6 cellular contexts compared by ENCODE assay signal in genomic region chr19:17337675-17338439, GRCh38.
DNase-seq lines count a peak whose midpoint lies in the region; ATAC-seq lines count a peak whose summit lies in the region.

No MANE protein-coding gene starts in this region.

- peaks cover 12% of the 10 kb centered on the region for H3K4me1 ChIP-seq in rectal smooth muscle tissue (ENCODE audit: control insufficient read depth, insufficient read depth, low read length)

- H3K27ac ChIP-seq in rectal smooth muscle tissue (ENCODE audit: low read depth, low read length), result peak overlapping the region; percentile 58

- H3K36me3 Mint-ChIP-seq in dendritic cell treated with granulocyte-macrophage colony-stimulating factor and Interleukin-4, amounts not matched to agents 40 ng/mL and 50 ng/mL, for 4 days (ENCODE audit: low read depth), result peaks cover 75% of the 10 kb centered on the region

- peak overlapping the region; percentile 99 for H3K27ac Mint-ChIP-seq in dendritic cell treated with granulocyte-macrophage colony-stimulating factor and Interleukin-4, amounts not matched to agents 40 ng/mL and 50 ng/mL, for 4 days

- H3K27me3 ChIP-seq in rectal smooth muscle tissue (ENCODE audit: control insufficient read depth, insufficient read depth, low read length), result no peaks in the 10 kb centered on the region

- intact Hi-C loops in dendritic cell treated with granulocyte-macrophage colony-stimulating factor and Interleukin-4, amounts not matched to agents 40 ng/mL and 50 ng/mL, for 4 days (cut with micrococcal nuclease), result loop anchor here (1.0 to 2.0 kb wide), 2 partner anchors 29 to 45 kb away; partner anchors contain the start of gene DDA1

- peak overlapping the region; percentile 84 for H3K4me3 ChIP-seq in rectal smooth muscle tissue (ENCODE audit: low read length)

- DNase-seq in D341Med (ENCODE audit: low spot score) (peak; percentile 75), NAMALWA (ENCODE audit: low spot score) (peak; percentile 73)

- no peaks in the 10 kb centered on the region for H3K27me3 Mint-ChIP-seq in dendritic cell treated with granulocyte-macrophage colony-stimulating factor and Interleukin-4, amounts not matched to agents 40 ng/mL and 50 ng/mL, for 4 days

- peak overlapping the region; percentile 97 for H3K4me3 Mint-ChIP-seq in dendritic cell treated with granulocyte-macrophage colony-stimulating factor and Interleukin-4, amounts not matched to agents 40 ng/mL and 50 ng/mL, for 4 days

- peaks cover 62% of the 10 kb centered on the region for H3K4me1 Mint-ChIP-seq in dendritic cell treated with granulocyte-macrophage colony-stimulating factor and Interleukin-4, amounts not matched to agents 40 ng/mL and 50 ng/mL, for 4 days (ENCODE audit: low read depth)

- H3K9me3 Mint-ChIP-seq in dendritic cell treated with granulocyte-macrophage colony-stimulating factor and Interleukin-4, amounts not matched to agents 40 ng/mL and 50 ng/mL, for 4 days, result no peaks in the 10 kb centered on the region

- no peaks in the 10 kb centered on the region for H3K36me3 ChIP-seq in rectal smooth muscle tissue (ENCODE audit: control insufficient read depth, insufficient read depth, low read length)

- ATAC-seq in HG02798 (IDR thresholded peaks at IDR 0.05; ENCODE audit: poor library complexity, unreplicated experiment) (no peak), HG03571 (IDR thresholded peaks at IDR 0.05; ENCODE audit: unreplicated experiment) (no peak)

- peak overlapping the region; percentile 89 for H3K9ac ChIP-seq in rectal smooth muscle tissue (ENCODE audit: low read length)
